Comparison of ENCODE assay signal across 25 cellular contexts in genomic region chr1:196733091-196733970, GRCh38. TPM values are rescaled to one million over a fixed set of nuclear protein-coding genes. Genes with fewer than 3 reads are reported as not detected.
"Had no signal": no experiment of that assay in that cellular context is flagged by ENCODE, and none has a peak within 500 bp of the region (broad histone marks: within the 10 kb centered on the region; RNA-seq: fewer than 3 reads in every experiment).

No MANE protein-coding gene starts in this region.

- H3K4me1 Mint-ChIP-seq: activated B cell treated with CpG ODN at 0.5 μM for 24 hours; endodermal cell; naive B cell; stimulated activated effector memory CD8-positive, alpha-beta T cell treated with anti-CD3 and anti-CD28 coated beads, Interleukin-12 subunit alpha, Interleukin-12 subunit beta, amount 100 ng/mL, for 72 hours; T-cell had no signal

- H3K27ac ChIP-seq: adrenal gland, stomach, testis had no signal

- H3K4me3 Mint-ChIP-seq: activated B cell treated with CpG ODN at 0.5 μM for 24 hours; activated CD4-positive, alpha-beta memory T cell treated with anti-CD3 and anti-CD28 coated beads for 36 hours; activated T-helper 1 cell treated with anti-CD3 and anti-CD28 coated beads, Interleukin-12 subunit alpha, Interleukin-12 subunit beta, Interleukin-2, Interleukin-4 antibody, amounts not matched to agents 30 ng/mL and 10 ng/mL and 1 ng/mL, durations not matched to agents 14 hours and 24 hours and 36 hours; endodermal cell; naive B cell; neural crest cell; stimulated activated effector memory CD8-positive, alpha-beta T cell treated with anti-CD3 and anti-CD28 coated beads, Interleukin-12 subunit alpha, Interleukin-12 subunit beta, amount 100 ng/mL, for 72 hours; T-cell; type B pancreatic cell had no signal

- H3K4me2 ChIP-seq: SK-N-SH, smooth muscle cell had no signal

- H3K4me1 ChIP-seq: adrenal gland, stomach, testis had no signal

- H3K27me3 Mint-ChIP-seq: activated B cell treated with CpG ODN at 0.5 μM for 24 hours; activated CD4-positive, alpha-beta memory T cell treated with anti-CD3 and anti-CD28 coated beads for 36 hours; naive B cell; T-cell; type B pancreatic cell had no signal

- H3K36me3 ChIP-seq: adrenal gland had no signal

- H3K27me3 ChIP-seq: adrenal gland, stomach, testis had no signal

- DNase-seq: activated B cell treated with CpG ODN at 0.5 μM for 24 hours; activated CD4-positive, alpha-beta memory T cell treated with anti-CD3 and anti-CD28 coated beads for 36 hours; activated CD4-positive, alpha-beta T cell treated with anti-CD3 and anti-CD28 coated beads for 4 hours; activated gamma-delta T cell treated with Interleukin-2 at 50 U/mL for 16 hours; activated T-cell treated with anti-CD3 and anti-CD28 coated beads for 4 hours; adrenal gland; caudate nucleus; endodermal cell; left colon; naive B cell; right cardiac atrium; SK-N-SH; stimulated activated CD4-positive, alpha-beta T cell treated with anti-CD3 and anti-CD28 coated beads, Interleukin-4, amount 100 ng/mL, for 24 hours; stomach; T-cell; testis had no signal

- H3K4me3 ChIP-seq: adrenal gland, smooth muscle cell, stomach, testis had no signal

- H3K27ac Mint-ChIP-seq: activated B cell treated with CpG ODN at 0.5 μM for 24 hours; activated CD4-positive, alpha-beta memory T cell treated with anti-CD3 and anti-CD28 coated beads for 36 hours; activated naive CD4-positive, alpha-beta T cell treated with anti-CD3 and anti-CD28 coated beads, Interleukin-2, amount 50 U/mL, for 72 hours; activated T-helper 1 cell treated with anti-CD3 and anti-CD28 coated beads, Interleukin-12 subunit alpha, Interleukin-12 subunit beta, Interleukin-2, Interleukin-4 antibody, amounts not matched to agents 30 ng/mL and 10 ng/mL and 1 ng/mL, durations not matched to agents 14 hours and 24 hours and 36 hours; endodermal cell; naive B cell; progenitor cell of endocrine pancreas; stimulated activated effector memory CD8-positive, alpha-beta T cell treated with anti-CD3 and anti-CD28 coated beads, Interleukin-12 subunit alpha, Interleukin-12 subunit beta, amount 100 ng/mL, for 72 hours; T-cell; type B pancreatic cell had no signal

- ATAC-seq: activated naive CD4-positive, alpha-beta T cell treated with anti-CD3 and anti-CD28 coated beads, Interleukin-2, amount 50 U/mL, for 72 hours; left colon; right cardiac atrium; stimulated activated effector memory CD8-positive, alpha-beta T cell treated with anti-CD3 and anti-CD28 coated beads, Interleukin-12 subunit alpha, Interleukin-12 subunit beta, amount 100 ng/mL, for 72 hours; T-cell had no signal

- H3K9me3 ChIP-seq: adrenal gland, SK-N-SH, testis had no signal

- H3K9ac ChIP-seq: SK-N-SH had no signal

- H3K36me3 Mint-ChIP-seq: activated naive CD4-positive, alpha-beta T cell treated with anti-CD3 and anti-CD28 coated beads, Interleukin-2, amount 50 U/mL, for 72 hours; naive B cell; type B pancreatic cell had no signal

RNA-seq across cellular contexts. Expression of gene CFHR3, which starts 41.3 kb away (rescaled TPM):
- total RNA-seq: activated B cell treated with CpG ODN at 0.5 μM for 24 hours; activated CD4-positive, alpha-beta memory T cell treated with anti-CD3 and anti-CD28 coated beads for 36 hours; activated naive CD4-positive, alpha-beta T cell treated with anti-CD3 and anti-CD28 coated beads, Interleukin-2, amount 50 U/mL, for 72 hours; activated T-helper 1 cell treated with anti-CD3 and anti-CD28 coated beads, Interleukin-12 subunit alpha, Interleukin-12 subunit beta, Interleukin-2, Interleukin-4 antibody, amounts not matched to agents 30 ng/mL and 10 ng/mL and 1 ng/mL, durations not matched to agents 14 hours and 24 hours and 36 hours; glomerular endothelial cell; left colon; lung microvascular endothelial cell; T-cell had no signal
